ENCODE assay signal across 23 cellular contexts in the genomic region with DNA sequence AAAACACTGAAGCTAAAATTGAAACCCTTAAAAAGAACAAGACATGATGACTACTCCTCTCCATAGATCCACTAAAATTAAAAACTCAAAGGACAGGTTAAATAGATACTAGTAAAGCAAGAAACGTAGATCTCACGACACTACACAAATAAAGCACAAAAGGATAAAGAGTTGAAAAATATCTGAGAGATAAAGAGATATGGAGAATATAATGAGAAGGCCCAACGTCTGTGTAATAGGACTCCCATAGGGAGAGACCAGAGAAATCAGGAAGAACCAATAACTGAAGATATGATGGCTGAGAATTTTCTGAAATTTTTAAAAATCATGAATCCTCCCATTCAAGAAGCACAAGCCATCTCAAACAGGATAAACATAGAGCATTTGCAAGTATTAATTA.
"Had no signal": no experiment of that assay in that cellular context is flagged by ENCODE, and none has a peak within 500 bp of the region (broad histone marks: within the 10 kb centered on the region; RNA-seq: fewer than 3 reads in every experiment).

No MANE protein-coding gene starts in this region.

- FAIRE-seq: colon, endothelial cell of umbilical vein, frontal cortex, islet of Langerhans, keratinocyte had no signal

- H2AFZ ChIP-seq: hepatocyte had no signal

- H3K9me3 ChIP-seq: esophagus muscularis mucosa, gastroesophageal sphincter, left lung, lower lobe of right lung, mucosa of descending colon had no signal

- H3K36me3 ChIP-seq: esophagus muscularis mucosa, gastroesophageal sphincter, heart left ventricle, left lung, lower lobe of right lung had no signal

- H3K4me3 ChIP-seq: coronary artery, dorsolateral prefrontal cortex, esophagus muscularis mucosa, gastroesophageal sphincter, heart left ventricle, hepatocyte, left lung, lower lobe of right lung, mucosa of descending colon had no signal

- H3K27ac ChIP-seq: coronary artery, dorsolateral prefrontal cortex, foreskin keratinocyte, heart left ventricle, hepatocyte, left lung, lower lobe of right lung had no signal

- H3K4me3 Mint-ChIP-seq: mesothelial cell of epicardium had no signal

- ATAC-seq: foreskin keratinocyte, gastroesophageal sphincter, heart left ventricle, left cardiac atrium, left lung, left ventricle myocardium superior, lower lobe of right lung, mucosa of descending colon had no signal

- DNase-seq: dermis blood vessel endothelial cell; dorsolateral prefrontal cortex; effector CD4-positive, alpha-beta T cell; effector memory CD4-positive, alpha-beta T cell; foreskin keratinocyte; heart left ventricle; hypothalamus; left cardiac atrium; left lung; left ventricle myocardium superior; lower lobe of right lung; mesenchymal stem cell; mucosa of descending colon had no signal

- H3K4me2 ChIP-seq: hepatocyte had no signal

- H3K27ac Mint-ChIP-seq: mesothelial cell of epicardium had no signal

- H3K27me3 ChIP-seq: esophagus muscularis mucosa, foreskin keratinocyte, gastroesophageal sphincter, heart left ventricle, hepatocyte had no signal
